22 cellular contexts compared by ENCODE assay signal in genomic region chr10:8216893-8217292, GRCh38.
"Had no signal": no experiment of that assay in that cellular context is flagged by ENCODE, and none has a peak within 500 bp of the region (broad histone marks: within the 10 kb centered on the region; RNA-seq: fewer than 3 reads in every experiment).

No MANE protein-coding gene starts in this region.

- FAIRE-seq: frontal cortex, kidney, urothelium cell line had no signal

- ATAC-seq: left lung; mucosa of descending colon; psoas muscle; right cardiac atrium; stimulated activated effector memory CD8-positive, alpha-beta T cell treated with anti-CD3 and anti-CD28 coated beads, Interleukin-12 subunit alpha, Interleukin-12 subunit beta, amount 100 ng/mL, for 72 hours had no signal

- H3K4me3 Mint-ChIP-seq: mesothelial cell of epicardium; naive B cell; stimulated activated effector memory CD8-positive, alpha-beta T cell treated with anti-CD3 and anti-CD28 coated beads, Interleukin-12 subunit alpha, Interleukin-12 subunit beta, amount 100 ng/mL, for 72 hours had no signal

- H3K36me3 Mint-ChIP-seq: mesothelial cell of epicardium; naive B cell; stimulated activated effector memory CD8-positive, alpha-beta T cell treated with anti-CD3 and anti-CD28 coated beads, Interleukin-12 subunit alpha, Interleukin-12 subunit beta, amount 100 ng/mL, for 72 hours had no signal

- H3K4me1 Mint-ChIP-seq: naive B cell had no signal

- H3K27ac Mint-ChIP-seq: mesothelial cell of epicardium; stimulated activated effector memory CD8-positive, alpha-beta T cell treated with anti-CD3 and anti-CD28 coated beads, Interleukin-12 subunit alpha, Interleukin-12 subunit beta, amount 100 ng/mL, for 72 hours had no signal

- DNase-seq: cortex of kidney; kidney; left lung; mesenchymal stem cell; mucosa of descending colon; naive B cell; occipital lobe; ovary; posterior cingulate gyrus; psoas muscle; right cardiac atrium; sigmoid colon; stimulated activated CD4-positive, alpha-beta T cell treated with anti-CD3 and anti-CD28 coated beads, Interleukin-2, amount 100 ng/mL, for 24 hours; stimulated activated CD4-positive, alpha-beta T cell treated with anti-CD3 and anti-CD28 coated beads, Interleukin-4, amount 100 ng/mL, for 24 hours; stimulated activated naive CD4-positive, alpha-beta T cell treated with Interleukin-2 at 50 U/mL for 16 hours; stomach; tibial artery; upper lobe of left lung had no signal

- H3K9me3 Mint-ChIP-seq: stimulated activated effector memory CD8-positive, alpha-beta T cell treated with anti-CD3 and anti-CD28 coated beads, Interleukin-12 subunit alpha, Interleukin-12 subunit beta, amount 100 ng/mL, for 72 hours had no signal
